In genomic region chr1:222167896-222168295, GRCh38 we compare ENCODE assay signal across 1 cellular context.
TF ChIP-seq lines count a peak whose summit lies in the region.

No MANE protein-coding gene starts in this region.

TF ChIP-seq in WTC11, 78 proteins besides CTCF, POLR2A, EP300 and RAD21 (continued from another document):
- TF ChIP-seq NFYB (CRISPR knock-in tag; conservative IDR thresholded peaks at IDR 0.05; ENCODE audit: low read depth), result no peak
- no peak for TF ChIP-seq FOXP4 (CRISPR knock-in tag; IDR thresholded peaks at IDR 0.05)
- TF ChIP-seq E2F1 (CRISPR knock-in tag; IDR thresholded peaks at IDR 0.05), result no peak
- TF ChIP-seq ZNF512 (CRISPR knock-in tag; IDR thresholded peaks at IDR 0.05; ENCODE audit: borderline replicate concordance), result no peak
- no peak for TF ChIP-seq ERG (CRISPR knock-in tag; IDR thresholded peaks at IDR 0.05)
- no peak for TF ChIP-seq SMAD3 (CRISPR knock-in tag; IDR thresholded peaks at IDR 0.05; ENCODE audit: borderline replicate concordance)
- TF ChIP-seq ZNF317 (CRISPR knock-in tag; IDR thresholded peaks at IDR 0.05; ENCODE audit: borderline replicate concordance, low read depth), result no peak
- TF ChIP-seq TCF7 (CRISPR knock-in tag; IDR thresholded peaks at IDR 0.05; ENCODE audit: low read depth), result no peak
- TF ChIP-seq USF2 (CRISPR knock-in tag; IDR thresholded peaks at IDR 0.05), result no peak
- TF ChIP-seq ZBTB43 (CRISPR knock-in tag; IDR thresholded peaks at IDR 0.05), result no peak
- TF ChIP-seq RELA (CRISPR knock-in tag; IDR thresholded peaks at IDR 0.05; ENCODE audit: borderline replicate concordance), result no peak
- no peak for TF ChIP-seq USF1 (CRISPR knock-in tag; IDR thresholded peaks at IDR 0.05)
- no peak for TF ChIP-seq ATF6 (CRISPR knock-in tag; IDR thresholded peaks at IDR 0.05)
